Comparison of ENCODE assay signal across 1 cellular context in genomic region chr17:72338847-72339790, GRCh38.
TF ChIP-seq lines count a peak whose summit lies in the region.

No MANE protein-coding gene starts in this region.

TF ChIP-seq in HepG2, 621 proteins besides CTCF, POLR2A, EP300 and RAD21 (continued from another document and continues in another):
- TF ChIP-seq NFAT5 (CRISPR knock-in tag; IDR thresholded peaks at IDR 0.05), result no peak
- TF ChIP-seq U2AF1 (optimal IDR thresholded peaks at IDR 0.05; ENCODE audit: low read depth, low read length), result no peak
- TF ChIP-seq, protein P1, sequence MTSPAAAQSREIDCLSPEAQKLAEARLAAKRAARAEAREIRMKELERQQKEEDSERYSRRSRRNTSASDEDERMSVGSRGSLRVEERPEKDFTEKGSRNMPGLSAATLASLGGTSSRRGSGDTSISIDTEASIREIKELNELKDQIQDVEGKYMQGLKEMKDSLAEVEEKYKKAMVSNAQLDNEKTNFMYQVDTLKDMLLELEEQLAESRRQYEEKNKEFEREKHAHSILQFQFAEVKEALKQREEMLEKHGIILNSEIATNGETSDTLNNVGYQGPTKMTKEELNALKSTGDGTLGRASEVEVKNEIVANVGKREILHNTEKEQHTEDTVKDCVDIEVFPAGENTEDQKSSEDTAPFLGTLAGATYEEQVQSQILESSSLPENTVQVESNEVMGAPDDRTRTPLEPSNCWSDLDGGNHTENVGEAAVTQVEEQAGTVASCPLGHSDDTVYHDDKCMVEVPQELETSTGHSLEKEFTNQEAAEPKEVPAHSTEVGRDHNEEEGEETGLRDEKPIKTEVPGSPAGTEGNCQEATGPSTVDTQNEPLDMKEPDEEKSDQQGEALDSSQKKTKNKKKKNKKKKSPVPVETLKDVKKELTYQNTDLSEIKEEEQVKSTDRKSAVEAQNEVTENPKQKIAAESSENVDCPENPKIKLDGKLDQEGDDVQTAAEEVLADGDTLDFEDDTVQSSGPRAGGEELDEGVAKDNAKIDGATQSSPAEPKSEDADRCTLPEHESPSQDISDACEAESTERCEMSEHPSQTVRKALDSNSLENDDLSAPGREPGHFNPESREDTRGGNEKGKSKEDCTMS (CRISPR knock-in tag; conservative IDR thresholded peaks at IDR 0.05), result no peak
- TF ChIP-seq NFRKB (IDR thresholded peaks at IDR 0.05), result no peak
- TF ChIP-seq SETDB1 (CRISPR knock-in tag; IDR thresholded peaks at IDR 0.05; ENCODE audit: borderline replicate concordance), result no peak
- TF ChIP-seq ZKSCAN5 (CRISPR knock-in tag; IDR thresholded peaks at IDR 0.05), result no peak
- TF ChIP-seq BRCA1 (CRISPR knock-in tag; IDR thresholded peaks at IDR 0.05), result peak; percentile 76; the same call in 1 of the 2 replicates
- TF ChIP-seq, protein P2, sequence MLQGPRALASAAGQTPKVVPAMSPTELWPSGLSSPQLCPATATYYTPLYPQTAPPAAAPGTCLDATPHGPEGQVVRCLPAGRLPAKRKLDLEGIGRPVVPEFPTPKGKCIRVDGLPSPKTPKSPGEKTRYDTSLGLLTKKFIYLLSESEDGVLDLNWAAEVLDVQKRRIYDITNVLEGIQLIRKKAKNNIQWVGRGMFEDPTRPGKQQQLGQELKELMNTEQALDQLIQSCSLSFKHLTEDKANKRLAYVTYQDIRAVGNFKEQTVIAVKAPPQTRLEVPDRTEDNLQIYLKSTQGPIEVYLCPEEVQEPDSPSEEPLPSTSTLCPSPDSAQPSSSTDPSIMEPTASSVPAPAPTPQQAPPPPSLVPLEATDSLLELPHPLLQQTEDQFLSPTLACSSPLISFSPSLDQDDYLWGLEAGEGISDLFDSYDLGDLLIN (CRISPR knock-in tag; IDR thresholded peaks at IDR 0.05; ENCODE audit: borderline replicate concordance), result peak; percentile 61; the same call in 1 of the 2 replicates
- no peak for TF ChIP-seq NCOA5 (CRISPR knock-in tag; IDR thresholded peaks at IDR 0.05)
- 0 out of 2 replicates have a peak, but pooled peaks have one; percentile 3 for TF ChIP-seq NFYB (CRISPR knock-in tag; IDR thresholded peaks at IDR 0.05)
- peak; percentile 16; the same call in 1 of the 2 replicates for TF ChIP-seq NR2F2 (IDR thresholded peaks at IDR 0.05; ENCODE audit: borderline replicate concordance, low read depth)
- TF ChIP-seq ZNF292 (CRISPR knock-in tag; IDR thresholded peaks at IDR 0.05; ENCODE audit: borderline replicate concordance, low read depth), result peak; percentile 48; the same call in 1 of the 2 replicates
- TF ChIP-seq ZNF530 (CRISPR knock-in tag; IDR thresholded peaks at IDR 0.05; ENCODE audit: low read depth), result no peak
- TF ChIP-seq PRPF4 (IDR thresholded peaks at IDR 0.05; ENCODE audit: low read depth, low read length, poor library complexity, severe bottlenecking), result no peak
- TF ChIP-seq TCF7L2 (IDR thresholded peaks at IDR 0.05; ENCODE audit: low read depth, low read length), result no peak
- peak; percentile 22; the same call in 1 of the 2 replicates for TF ChIP-seq MZF1 (CRISPR knock-in tag; IDR thresholded peaks at IDR 0.05; ENCODE audit: borderline replicate concordance)
- no peak for TF ChIP-seq ZNF296 (CRISPR knock-in tag; conservative IDR thresholded peaks at IDR 0.05)
- TF ChIP-seq, protein P3, sequence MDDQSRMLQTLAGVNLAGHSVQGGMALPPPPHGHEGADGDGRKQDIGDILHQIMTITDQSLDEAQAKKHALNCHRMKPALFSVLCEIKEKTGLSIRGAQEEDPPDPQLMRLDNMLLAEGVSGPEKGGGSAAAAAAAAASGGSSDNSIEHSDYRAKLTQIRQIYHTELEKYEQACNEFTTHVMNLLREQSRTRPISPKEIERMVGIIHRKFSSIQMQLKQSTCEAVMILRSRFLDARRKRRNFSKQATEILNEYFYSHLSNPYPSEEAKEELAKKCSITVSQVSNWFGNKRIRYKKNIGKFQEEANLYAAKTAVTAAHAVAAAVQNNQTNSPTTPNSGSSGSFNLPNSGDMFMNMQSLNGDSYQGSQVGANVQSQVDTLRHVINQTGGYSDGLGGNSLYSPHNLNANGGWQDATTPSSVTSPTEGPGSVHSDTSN (CRISPR knock-in tag; IDR thresholded peaks at IDR 0.05; ENCODE audit: borderline replicate concordance), result no peak
- peak; percentile 52; the same call in 1 of the 2 replicates for TF ChIP-seq KAT8 (CRISPR knock-in tag; IDR thresholded peaks at IDR 0.05)
- no peak for TF ChIP-seq KDM5A (IDR thresholded peaks at IDR 0.05; ENCODE audit: borderline replicate concordance, low read length)
- no peak for TF ChIP-seq ZNF891 (CRISPR knock-in tag; IDR thresholded peaks at IDR 0.05)
- no peak; the same call in 1 of the 2 replicates for TF ChIP-seq NFYC (CRISPR knock-in tag; IDR thresholded peaks at IDR 0.05)
- no peak; the same call in 1 of the 2 replicates for TF ChIP-seq FLYWCH1 (CRISPR knock-in tag; IDR thresholded peaks at IDR 0.05)
- TF ChIP-seq ZNF274 (CRISPR knock-in tag; IDR thresholded peaks at IDR 0.05), result no peak
- TF ChIP-seq, protein P4, sequence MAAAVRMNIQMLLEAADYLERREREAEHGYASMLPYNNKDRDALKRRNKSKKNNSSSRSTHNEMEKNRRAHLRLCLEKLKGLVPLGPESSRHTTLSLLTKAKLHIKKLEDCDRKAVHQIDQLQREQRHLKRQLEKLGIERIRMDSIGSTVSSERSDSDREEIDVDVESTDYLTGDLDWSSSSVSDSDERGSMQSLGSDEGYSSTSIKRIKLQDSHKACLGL (CRISPR knock-in tag; IDR thresholded peaks at IDR 0.05), result no peak
- no peak; the same call in 1 of the 2 replicates for TF ChIP-seq ZBTB25 (CRISPR knock-in tag; IDR thresholded peaks at IDR 0.05)
- TF ChIP-seq HOXA5 (CRISPR knock-in tag; IDR thresholded peaks at IDR 0.05), result 0 out of 2 replicates have a peak, but pooled peaks have one; percentile 50
- TF ChIP-seq, protein P5, sequence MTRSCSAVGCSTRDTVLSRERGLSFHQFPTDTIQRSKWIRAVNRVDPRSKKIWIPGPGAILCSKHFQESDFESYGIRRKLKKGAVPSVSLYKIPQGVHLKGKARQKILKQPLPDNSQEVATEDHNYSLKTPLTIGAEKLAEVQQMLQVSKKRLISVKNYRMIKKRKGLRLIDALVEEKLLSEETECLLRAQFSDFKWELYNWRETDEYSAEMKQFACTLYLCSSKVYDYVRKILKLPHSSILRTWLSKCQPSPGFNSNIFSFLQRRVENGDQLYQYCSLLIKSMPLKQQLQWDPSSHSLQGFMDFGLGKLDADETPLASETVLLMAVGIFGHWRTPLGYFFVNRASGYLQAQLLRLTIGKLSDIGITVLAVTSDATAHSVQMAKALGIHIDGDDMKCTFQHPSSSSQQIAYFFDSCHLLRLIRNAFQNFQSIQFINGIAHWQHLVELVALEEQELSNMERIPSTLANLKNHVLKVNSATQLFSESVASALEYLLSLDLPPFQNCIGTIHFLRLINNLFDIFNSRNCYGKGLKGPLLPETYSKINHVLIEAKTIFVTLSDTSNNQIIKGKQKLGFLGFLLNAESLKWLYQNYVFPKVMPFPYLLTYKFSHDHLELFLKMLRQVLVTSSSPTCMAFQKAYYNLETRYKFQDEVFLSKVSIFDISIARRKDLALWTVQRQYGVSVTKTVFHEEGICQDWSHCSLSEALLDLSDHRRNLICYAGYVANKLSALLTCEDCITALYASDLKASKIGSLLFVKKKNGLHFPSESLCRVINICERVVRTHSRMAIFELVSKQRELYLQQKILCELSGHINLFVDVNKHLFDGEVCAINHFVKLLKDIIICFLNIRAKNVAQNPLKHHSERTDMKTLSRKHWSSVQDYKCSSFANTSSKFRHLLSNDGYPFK (CRISPR knock-in tag; IDR thresholded peaks at IDR 0.05; ENCODE audit: borderline replicate concordance), result peak; percentile 19; the same call in 1 of the 2 replicates
- TF ChIP-seq, protein P6, sequence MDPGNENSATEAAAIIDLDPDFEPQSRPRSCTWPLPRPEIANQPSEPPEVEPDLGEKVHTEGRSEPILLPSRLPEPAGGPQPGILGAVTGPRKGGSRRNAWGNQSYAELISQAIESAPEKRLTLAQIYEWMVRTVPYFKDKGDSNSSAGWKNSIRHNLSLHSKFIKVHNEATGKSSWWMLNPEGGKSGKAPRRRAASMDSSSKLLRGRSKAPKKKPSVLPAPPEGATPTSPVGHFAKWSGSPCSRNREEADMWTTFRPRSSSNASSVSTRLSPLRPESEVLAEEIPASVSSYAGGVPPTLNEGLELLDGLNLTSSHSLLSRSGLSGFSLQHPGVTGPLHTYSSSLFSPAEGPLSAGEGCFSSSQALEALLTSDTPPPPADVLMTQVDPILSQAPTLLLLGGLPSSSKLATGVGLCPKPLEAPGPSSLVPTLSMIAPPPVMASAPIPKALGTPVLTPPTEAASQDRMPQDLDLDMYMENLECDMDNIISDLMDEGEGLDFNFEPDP (CRISPR knock-in tag; conservative IDR thresholded peaks at IDR 0.05), result 0 out of 2 replicates have a peak, but pooled peaks have one; percentile 14
- 0 out of 2 replicates have a peak, but pooled peaks have one; percentile 15 for TF ChIP-seq ZNF34 (CRISPR knock-in tag; IDR thresholded peaks at IDR 0.05; ENCODE audit: borderline replicate concordance)
- TF ChIP-seq ZNF788 (CRISPR knock-in tag; IDR thresholded peaks at IDR 0.05; ENCODE audit: borderline replicate concordance), result no peak
- no peak for TF ChIP-seq FOXC1 (CRISPR knock-in tag; IDR thresholded peaks at IDR 0.05; ENCODE audit: borderline replicate concordance)
- no peak for TF ChIP-seq TEAD2 (CRISPR knock-in tag; IDR thresholded peaks at IDR 0.05)
- TF ChIP-seq ZBTB4 (CRISPR knock-in tag; IDR thresholded peaks at IDR 0.05; ENCODE audit: borderline replicate concordance), result 0 out of 2 replicates have a peak, but pooled peaks have one; percentile 64
- TF ChIP-seq ERF (CRISPR knock-in tag; IDR thresholded peaks at IDR 0.05), result peak; percentile 78; the same call in 1 of the 2 replicates
- TF ChIP-seq ZNF879 (CRISPR knock-in tag; IDR thresholded peaks at IDR 0.05), result no peak
- no peak for TF ChIP-seq GTF3A (CRISPR knock-in tag; conservative IDR thresholded peaks at IDR 0.05)
- no peak for TF ChIP-seq PHF20 (CRISPR knock-in tag; IDR thresholded peaks at IDR 0.05)
- TF ChIP-seq ZKSCAN8 (CRISPR knock-in tag; IDR thresholded peaks at IDR 0.05; ENCODE audit: borderline replicate concordance), result peak; percentile 42; the same call in 1 of the 2 replicates
- no peak for TF ChIP-seq ZFP36L1 (CRISPR knock-in tag; IDR thresholded peaks at IDR 0.05)
- TF ChIP-seq TBL1XR1 (IDR thresholded peaks at IDR 0.05; ENCODE audit: borderline replicate concordance, low read length, partially characterized antibody), result no peak
- TF ChIP-seq ZFP36 (IDR thresholded peaks at IDR 0.05; ENCODE audit: borderline replicate concordance, low read depth, low read length, partially characterized antibody), result no peak
